ENCODE assay signal across 15 cellular contexts in the genomic region with DNA sequence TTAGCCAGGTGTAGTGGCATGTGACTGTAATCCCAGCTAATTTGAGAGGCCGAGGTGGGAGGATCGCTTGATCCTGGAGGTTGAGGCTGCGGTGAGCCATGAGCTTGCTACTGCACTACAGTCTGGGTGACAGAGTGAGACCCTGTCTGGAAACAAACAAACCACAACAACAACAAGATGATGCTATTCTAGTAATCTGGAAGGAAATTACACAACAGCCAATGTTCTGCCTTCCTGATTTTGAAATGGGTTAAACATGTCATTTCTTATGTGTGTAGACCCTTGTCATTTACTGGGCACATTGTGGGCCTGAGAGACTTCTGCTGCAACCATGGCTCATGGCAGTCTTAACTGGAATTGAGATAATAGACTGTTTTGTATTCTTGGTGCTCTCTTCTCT.
"Had no signal": no experiment of that assay in that cellular context is flagged by ENCODE, and none has a peak within 500 bp of the region (broad histone marks: within the 10 kb centered on the region; RNA-seq: fewer than 3 reads in every experiment).

No MANE protein-coding gene starts in this region.

- H3K9me3 ChIP-seq: adrenal gland, gastroesophageal sphincter, testis had no signal

- H3K4me1 Mint-ChIP-seq: activated T-helper 17 cell treated with anti-CD3 and anti-CD28 coated beads, Interleukin-2, amount 50 U/mL, for 72 hours; nephron had no signal

- H3K27ac ChIP-seq: adrenal gland, testis had no signal

- H3K27me3 Mint-ChIP-seq: activated CD8-positive, alpha-beta T cell treated with anti-CD3 and anti-CD28 coated beads for 36 hours; activated naive CD4-positive, alpha-beta T cell treated with anti-CD3 and anti-CD28 coated beads, Interleukin-2, amount 10 ng/mL, durations not matched to agents 7 days and 5 days; activated T-helper 17 cell treated with anti-CD3 and anti-CD28 coated beads, Interleukin-2, amount 50 U/mL, for 72 hours; stimulated activated naive CD8-positive, alpha-beta T cell treated with anti-CD3 and anti-CD28 coated beads, Interleukin-15, Interleukin-2, amounts not matched to agents 100 ng/mL and 50 ng/mL, for 24 hours had no signal

- H3K9me3 Mint-ChIP-seq: activated CD8-positive, alpha-beta T cell treated with anti-CD3 and anti-CD28 coated beads for 36 hours; activated naive CD4-positive, alpha-beta T cell treated with anti-CD3 and anti-CD28 coated beads, Interleukin-2, amount 10 ng/mL, durations not matched to agents 7 days and 5 days; activated T-helper 17 cell treated with anti-CD3 and anti-CD28 coated beads, Interleukin-2, amount 50 U/mL, for 72 hours; nephron; stimulated activated naive CD8-positive, alpha-beta T cell treated with anti-CD3 and anti-CD28 coated beads, Interleukin-15, Interleukin-2, amounts not matched to agents 100 ng/mL and 50 ng/mL, for 24 hours had no signal

- H3K27ac Mint-ChIP-seq: activated CD8-positive, alpha-beta T cell treated with anti-CD3 and anti-CD28 coated beads for 36 hours; activated naive CD4-positive, alpha-beta T cell treated with anti-CD3 and anti-CD28 coated beads, Interleukin-2, amount 10 ng/mL, durations not matched to agents 7 days and 5 days; activated T-helper 17 cell treated with anti-CD3 and anti-CD28 coated beads, Interleukin-2, amount 50 U/mL, for 72 hours; nephron; stimulated activated naive CD8-positive, alpha-beta T cell treated with anti-CD3 and anti-CD28 coated beads, Interleukin-15, Interleukin-2, amounts not matched to agents 100 ng/mL and 50 ng/mL, for 24 hours had no signal

- H3K27me3 ChIP-seq: adrenal gland, gastroesophageal sphincter, testis had no signal

- ATAC-seq: activated CD8-positive, alpha-beta T cell treated with anti-CD3 and anti-CD28 coated beads for 36 hours; activated T-helper 17 cell treated with anti-CD3 and anti-CD28 coated beads, Interleukin-2, amount 50 U/mL, for 72 hours; gastroesophageal sphincter; left lobe of liver had no signal

- H3K4me3 ChIP-seq: adrenal gland, gastroesophageal sphincter, testis had no signal

- DNase-seq: activated CD8-positive, alpha-beta memory T cell treated with anti-CD3 and anti-CD28 coated beads, Interleukin-2, amount 50 U/mL, for 48 hours; activated CD8-positive, alpha-beta T cell treated with anti-CD3 and anti-CD28 coated beads for 36 hours; activated naive CD4-positive, alpha-beta T cell treated with anti-CD3 and anti-CD28 coated beads, Interleukin-2, amount 10 ng/mL, durations not matched to agents 7 days and 5 days; effector CD4-positive, alpha-beta T cell; islet precursor cell; stimulated activated CD4-positive, alpha-beta T cell treated with anti-CD3 and anti-CD28 coated beads, Interleukin-15, amount 100 ng/mL, for 24 hours; stimulated activated CD4-positive, alpha-beta T cell treated with anti-CD3 and anti-CD28 coated beads, Interleukin-4, amount 100 ng/mL, for 24 hours; T-helper 9 cell; testis had no signal

- H3K4me3 Mint-ChIP-seq: activated CD8-positive, alpha-beta T cell treated with anti-CD3 and anti-CD28 coated beads for 36 hours; activated naive CD4-positive, alpha-beta T cell treated with anti-CD3 and anti-CD28 coated beads, Interleukin-2, amount 10 ng/mL, durations not matched to agents 7 days and 5 days; activated T-helper 17 cell treated with anti-CD3 and anti-CD28 coated beads, Interleukin-2, amount 50 U/mL, for 72 hours; stimulated activated naive CD8-positive, alpha-beta T cell treated with anti-CD3 and anti-CD28 coated beads, Interleukin-15, Interleukin-2, amounts not matched to agents 100 ng/mL and 50 ng/mL, for 24 hours had no signal
